ENCODE assay signal across 1 cellular context in the genomic region with DNA sequence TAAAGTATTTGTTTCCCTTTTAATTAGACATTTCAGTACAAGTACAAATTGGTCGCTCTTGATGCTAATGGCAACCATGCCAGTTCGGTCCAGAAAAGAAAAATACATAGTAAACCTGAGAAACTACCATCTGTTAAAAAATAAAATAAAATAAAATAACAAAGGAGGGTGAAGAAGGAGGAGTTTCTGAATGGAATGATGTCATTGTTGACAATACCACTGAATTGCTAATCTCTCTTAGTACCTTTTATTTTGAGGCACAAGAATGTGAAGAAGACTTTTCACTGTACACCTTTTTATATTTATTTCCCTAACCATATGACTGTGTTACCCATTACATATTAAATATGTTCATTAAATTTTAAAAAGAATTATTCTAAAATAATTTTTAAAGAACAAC.
TF ChIP-seq lines count a peak whose summit lies in the region.

No MANE protein-coding gene starts in this region.

TF ChIP-seq in HepG2, 621 proteins besides CTCF, POLR2A, EP300 and RAD21:
- TF ChIP-seq FOXK2 (IDR thresholded peaks at IDR 0.05) (no peak), ATF7 (IDR thresholded peaks at IDR 0.05) (peak; percentile 65), ATF7 (CRISPR knock-in tag; IDR thresholded peaks at IDR 0.05) (no peak)
